In the genomic region with DNA sequence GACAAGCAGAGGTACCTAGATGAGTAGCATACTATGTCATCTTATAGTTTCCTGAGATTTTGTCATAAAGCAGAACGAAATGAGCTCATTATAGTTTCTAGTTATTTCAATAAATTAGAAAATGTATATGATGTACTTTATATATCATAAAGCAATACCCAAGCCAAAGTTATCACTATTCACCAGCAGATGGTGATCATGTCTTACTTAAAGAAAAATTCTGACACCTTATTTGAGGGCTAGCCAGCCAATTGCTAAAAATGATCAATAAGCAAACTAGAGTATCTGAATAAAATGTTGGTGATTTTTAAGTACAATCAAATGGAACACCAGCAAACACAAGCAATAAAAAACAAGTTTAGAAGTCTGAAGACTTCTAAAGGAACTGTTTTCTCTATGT, we compare ENCODE assay signal across 10 cellular contexts. TPM values are rescaled to one million over a fixed set of nuclear protein-coding genes. Genes with fewer than 3 reads are reported as not detected.
DNase-seq lines count a peak whose midpoint lies in the region; ATAC-seq and TF ChIP-seq lines count a peak whose summit lies in the region.
"Had no signal": no experiment of that assay in that cellular context is flagged by ENCODE, and none has a peak within 500 bp of the region (broad histone marks: within the 10 kb centered on the region; RNA-seq: fewer than 3 reads in every experiment).

No MANE protein-coding gene starts in this region.

- no peak overlapping the region for H3K27ac Mint-ChIP-seq in endothelial cell (ENCODE audit: unreplicated experiment)

- no peaks in the 10 kb centered on the region for H3K36me3 Mint-ChIP-seq in endothelial cell (ENCODE audit: low read depth, unreplicated experiment)
- H3K36me3 Mint-ChIP-seq: activated naive CD4-positive, alpha-beta T cell treated with anti-CD3 and anti-CD28 coated beads, Interleukin-2, amount 50 U/mL, for 72 hours had no signal

- no peak for ATAC-seq in esophagus mucosa
- ATAC-seq in HG02678 (IDR thresholded peaks at IDR 0.05; ENCODE audit: unreplicated experiment), result no peak
- ATAC-seq: left lung had no signal

- H3K27ac ChIP-seq in 22Rv1, result no peak overlapping the region
- H3K27ac ChIP-seq: left lung had no signal

- TF ChIP-seq CTCF in 22Rv1 (IDR thresholded peaks at IDR 0.05) (peak; percentile 26), GM06990 (IDR thresholded peaks at IDR 0.05; ENCODE audit: insufficient read depth, low read length, poor library complexity, severe bottlenecking) (peak; percentile 42), endothelial cell (IDR thresholded peaks at IDR 0.05; ENCODE audit: unreplicated experiment) (no peak)

- no peaks in the 10 kb centered on the region; the same call in 1 of the 2 replicates for H3K36me3 ChIP-seq in GM06990 (ENCODE audit: control insufficient read depth, insufficient read depth, low read length)
- H3K36me3 ChIP-seq: left lung had no signal

- H3K27me3 Mint-ChIP-seq in endothelial cell (ENCODE audit: unreplicated experiment), result no peaks in the 10 kb centered on the region

- H3K4me1 Mint-ChIP-seq in endothelial cell (ENCODE audit: unreplicated experiment), result peaks cover 8% of the 10 kb centered on the region

- H3K4me3 Mint-ChIP-seq in endothelial cell (ENCODE audit: unreplicated experiment), result no peak overlapping the region

- TF ChIP-seq POLR2A in erythroblast (IDR thresholded peaks at IDR 0.05; ENCODE audit: low read length), result no peak

- DNase-seq in GM06990 (ENCODE audit: extremely low read depth, insufficient read length), result no peak
- DNase-seq in NCI-H460 (ENCODE audit: extremely low read depth, low read depth), result peak; percentile 6
- peak; percentile 34 to 62 for DNase-seq in erythroblast (lab: John Stamatoyannopoulos, UW)
- no peak for DNase-seq in NCI-H1105 (lab: John Stamatoyannopoulos, UW)
- DNase-seq in endothelial cell (ENCODE audit: low spot score), result no peak
- DNase-seq: left lung had no signal

- no peaks in the 10 kb centered on the region for H3K9me3 Mint-ChIP-seq in endothelial cell (ENCODE audit: unreplicated experiment)
- H3K9me3 Mint-ChIP-seq: activated naive CD4-positive, alpha-beta T cell treated with anti-CD3 and anti-CD28 coated beads, Interleukin-2, amount 50 U/mL, for 72 hours had no signal

- H3K27me3 ChIP-seq in GM06990 (replicated peaks; ENCODE audit: control insufficient read depth, insufficient read depth, low read length), result no peaks in the 10 kb centered on the region
- H3K27me3 ChIP-seq: left lung had no signal

- no peak overlapping the region for H3K4me3 ChIP-seq in GM06990 (replicated peaks; ENCODE audit: low read depth, low read length)
- H3K4me3 ChIP-seq: left lung had no signal

RNA-seq across cellular contexts. Expression of gene RSF1, which starts 44.1 kb away (rescaled TPM):
- 18.4 and 19.2 TPM in 2 replicates for total RNA-seq in NCI-H460 (2014; rRNA removed; shearing (Covaris generic))
- 1.4 and 6.0 TPM in 2 replicates for polyA plus RNA-seq in NCI-H460 (2014; cell fraction: nucleus; rRNA removed)
- total RNA-seq in esophagus mucosa, result 17.3 TPM
- total RNA-seq in endothelial cell (ENCODE audit: unreplicated experiment), result 73.7 TPM

RNA-seq across cellular contexts. Expression of gene AAMDC, which starts 44.5 kb away (rescaled TPM):
- total RNA-seq in NCI-H460 (2014; rRNA removed; shearing (Covaris generic)), result 6.7 and 9.3 TPM in 2 replicates
- polyA plus RNA-seq in NCI-H460 (2014; cell fraction: nucleus; rRNA removed), result 2.5 and 4.5 TPM in 2 replicates
- 9.4 TPM for total RNA-seq in esophagus mucosa
- 24.7 TPM for total RNA-seq in endothelial cell (ENCODE audit: unreplicated experiment)

Comparison
In these comparisons a context has a peak if more than half of its experiments do, and no peak if none do; other contexts are left out.
1. DNase-seq: peak in NCI-H460 (single experiment) and erythroblast (2 of 2); none in GM06990 (single experiment), NCI-H1105 (single experiment) and endothelial cell (single experiment).